Comparison of ENCODE assay signal across 32 cellular contexts in genomic region chr19:47756627-47756929, GRCh38. TPM values are rescaled to one million over a fixed set of nuclear protein-coding genes. Genes with fewer than 3 reads are reported as not detected.
"Had no signal": no experiment of that assay in that cellular context is flagged by ENCODE, and none has a peak within 500 bp of the region (broad histone marks: within the 10 kb centered on the region; RNA-seq: fewer than 3 reads in every experiment).

No MANE protein-coding gene starts in this region.

- H3K4me3 ChIP-seq: body of pancreas, cardiac muscle cell, heart right ventricle, lung, pancreas, psoas muscle, skin epidermis, stomach, suprapubic skin, tibial nerve, vagina had no signal

- H3K9me3 ChIP-seq: body of pancreas, neutrophil, pancreas, psoas muscle, stomach, suprapubic skin, tibial nerve, vagina had no signal

- H3K9me3 Mint-ChIP-seq: activated CD4-positive, alpha-beta memory T cell treated with anti-CD3 and anti-CD28 coated beads for 36 hours; activated naive CD4-positive, alpha-beta T cell treated with anti-CD3 and anti-CD28 coated beads, Interleukin-2, amount 50 U/mL, for 24 hours; nephron; T-helper 1 cell treated with Interleukin-12 subunit alpha and Interleukin-12 subunit beta and Interleukin-4 antibody, amounts not matched to agents 30 μg/mL and 1 μg/mL, for 36 hours had no signal

- H3K4me1 Mint-ChIP-seq: activated B cell treated with CpG ODN at 0.5 μM for 24 hours, nephron had no signal

- H3K27me3 Mint-ChIP-seq: activated B cell treated with CpG ODN at 0.5 μM for 24 hours; activated CD4-positive, alpha-beta memory T cell treated with anti-CD3 and anti-CD28 coated beads for 36 hours; activated CD4-positive, alpha-beta T cell treated with anti-CD3 and anti-CD28 coated beads for 36 hours; activated CD8-positive, alpha-beta memory T cell treated with anti-CD3 and anti-CD28 coated beads, Interleukin-2, amount 10 ng/mL, durations not matched to agents 7 days and 5 days; activated naive CD4-positive, alpha-beta T cell treated with anti-CD3 and anti-CD28 coated beads, Interleukin-2, amount 50 U/mL, for 24 hours; stimulated activated memory B cell treated with anti-CD40 and anti-IgM and Interleukin-4, amounts not matched to agents 10 μg/mL and 1 μg/mL and 100 μg/mL, for 72 hours had no signal

- H3K27me3 ChIP-seq: body of pancreas, cardiac muscle cell, heart right ventricle, neutrophil, pancreas, stomach, suprapubic skin, tibial nerve, vagina had no signal

- DNase-seq: activated B cell treated with CpG ODN at 0.5 μM for 24 hours; activated CD4-positive, alpha-beta memory T cell treated with anti-CD3 and anti-CD28 coated beads for 36 hours; activated CD4-positive, alpha-beta T cell treated with anti-CD3 and anti-CD28 coated beads for 36 hours; activated CD8-positive, alpha-beta memory T cell treated with anti-CD3 and anti-CD28 coated beads, Interleukin-2, amount 10 ng/mL, durations not matched to agents 7 days and 5 days; activated gamma-delta T cell treated with Interleukin-2 at 50 U/mL for 16 hours; activated T-cell treated with anti-CD3 and anti-CD28 coated beads for 4 hours; anterior cingulate cortex; effector CD8-positive, alpha-beta T cell; erythroblast; foreskin fibroblast; heart right ventricle; islet precursor cell; psoas muscle; stimulated activated CD4-positive, alpha-beta T cell treated with anti-CD3 and anti-CD28 coated beads, Interleukin-2, amount 100 ng/mL, for 24 hours; stomach had no signal

- H3K27ac Mint-ChIP-seq: activated B cell treated with CpG ODN at 0.5 μM for 24 hours; activated CD4-positive, alpha-beta memory T cell treated with anti-CD3 and anti-CD28 coated beads for 36 hours; activated CD4-positive, alpha-beta T cell treated with anti-CD3 and anti-CD28 coated beads for 36 hours; activated CD8-positive, alpha-beta memory T cell treated with anti-CD3 and anti-CD28 coated beads, Interleukin-2, amount 10 ng/mL, durations not matched to agents 7 days and 5 days; activated naive CD4-positive, alpha-beta T cell treated with anti-CD3 and anti-CD28 coated beads, Interleukin-2, amount 50 U/mL, for 24 hours; stimulated activated memory B cell treated with anti-CD40 and anti-IgM and Interleukin-4, amounts not matched to agents 10 μg/mL and 1 μg/mL and 100 μg/mL, for 72 hours; T-helper 1 cell treated with Interleukin-12 subunit alpha and Interleukin-12 subunit beta and Interleukin-4 antibody, amounts not matched to agents 30 μg/mL and 1 μg/mL, for 36 hours had no signal

- H3K4me1 ChIP-seq: heart right ventricle, psoas muscle, stomach, suprapubic skin, tibial nerve, vagina had no signal

- FAIRE-seq: pancreas had no signal

- H3K27ac ChIP-seq: cardiac muscle cell, heart right ventricle, neutrophil, psoas muscle, skin epidermis, stomach, suprapubic skin, vagina had no signal

- ATAC-seq: activated CD4-positive, alpha-beta T cell treated with anti-CD3 and anti-CD28 coated beads for 36 hours; activated CD8-positive, alpha-beta memory T cell treated with anti-CD3 and anti-CD28 coated beads, Interleukin-2, amount 10 ng/mL, durations not matched to agents 7 days and 5 days; stimulated activated memory B cell treated with anti-CD40 and anti-IgM and Interleukin-4, amounts not matched to agents 10 μg/mL and 1 μg/mL and 100 μg/mL, for 72 hours had no signal

- H3K4me3 Mint-ChIP-seq: activated B cell treated with CpG ODN at 0.5 μM for 24 hours; activated CD4-positive, alpha-beta memory T cell treated with anti-CD3 and anti-CD28 coated beads for 36 hours; activated CD4-positive, alpha-beta T cell treated with anti-CD3 and anti-CD28 coated beads for 36 hours; activated CD8-positive, alpha-beta memory T cell treated with anti-CD3 and anti-CD28 coated beads, Interleukin-2, amount 10 ng/mL, durations not matched to agents 7 days and 5 days; activated naive CD4-positive, alpha-beta T cell treated with anti-CD3 and anti-CD28 coated beads, Interleukin-2, amount 50 U/mL, for 24 hours; stimulated activated memory B cell treated with anti-CD40 and anti-IgM and Interleukin-4, amounts not matched to agents 10 μg/mL and 1 μg/mL and 100 μg/mL, for 72 hours; T-helper 1 cell treated with Interleukin-12 subunit alpha and Interleukin-12 subunit beta and Interleukin-4 antibody, amounts not matched to agents 30 μg/mL and 1 μg/mL, for 36 hours had no signal

RNA-seq across cellular contexts. Expression of gene EHD2, which starts 43.4 kb away (rescaled TPM):
- total RNA-seq: activated B cell treated with CpG ODN at 0.5 μM for 24 hours had no signal

RNA-seq across cellular contexts. Expression of gene TPRX1, which starts 47.8 kb away (rescaled TPM):
- total RNA-seq: activated B cell treated with CpG ODN at 0.5 μM for 24 hours; activated CD4-positive, alpha-beta memory T cell treated with anti-CD3 and anti-CD28 coated beads for 36 hours; activated CD4-positive, alpha-beta T cell treated with anti-CD3 and anti-CD28 coated beads for 36 hours; activated CD8-positive, alpha-beta memory T cell treated with anti-CD3 and anti-CD28 coated beads, Interleukin-2, amount 10 ng/mL, durations not matched to agents 7 days and 5 days; body of pancreas; cardiac muscle cell; chondrocyte; fibroblast of lung; heart right ventricle; left colon; lung; pancreas; psoas muscle; right cardiac atrium; stomach; suprapubic skin; tibial nerve; vagina had no signal
- polyA plus RNA-seq: cardiac muscle cell, fibroblast of lung, heart right ventricle, lung, pancreas, psoas muscle, right cardiac atrium, stomach had no signal
